ENCODE assay signal across 8 cellular contexts in the genomic region with DNA sequence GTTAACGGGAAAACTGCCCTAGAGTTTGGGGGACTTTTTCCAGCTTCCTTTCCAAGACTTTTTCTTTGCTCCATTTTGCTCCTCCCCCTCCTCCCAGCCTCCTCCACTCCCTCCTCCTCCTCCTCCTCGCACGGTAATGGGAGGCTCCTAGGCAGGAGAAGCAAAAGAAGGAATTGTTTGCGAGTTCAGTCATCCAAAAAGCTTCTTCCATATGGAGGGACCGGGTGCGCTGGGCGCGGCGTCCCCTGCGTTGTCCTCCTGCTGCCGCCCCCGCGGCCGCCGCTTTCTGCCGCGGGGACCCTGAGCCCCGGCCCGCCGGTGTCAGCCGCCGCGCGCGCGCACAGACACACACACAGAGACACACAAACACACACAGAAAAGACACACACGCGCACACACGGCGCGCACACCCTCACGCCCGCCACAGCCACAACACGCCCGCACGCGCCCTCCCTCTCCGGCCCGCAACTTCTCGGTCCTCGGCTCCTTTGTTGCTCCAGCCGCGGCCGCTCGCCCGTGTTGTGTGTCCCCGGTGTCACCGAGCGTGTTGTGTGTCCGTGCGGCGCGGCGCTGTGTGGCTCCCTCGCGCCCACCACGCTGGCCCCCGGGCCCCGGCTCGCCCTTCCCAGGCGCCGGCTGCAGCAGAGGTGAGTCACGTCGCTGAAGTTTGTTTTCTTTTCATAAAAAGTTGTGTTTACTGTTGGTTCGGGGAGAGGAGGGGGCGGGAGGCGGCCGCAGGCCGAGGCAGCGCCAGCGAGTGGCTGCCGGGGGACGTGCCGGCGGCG. TPM values are rescaled to one million over a fixed set of nuclear protein-coding genes. Genes with fewer than 3 reads are reported as not detected.
DNase-seq lines count a peak whose midpoint lies in the region; ATAC-seq and FAIRE-seq lines count a peak whose summit lies in the region.

A gene with protein sequence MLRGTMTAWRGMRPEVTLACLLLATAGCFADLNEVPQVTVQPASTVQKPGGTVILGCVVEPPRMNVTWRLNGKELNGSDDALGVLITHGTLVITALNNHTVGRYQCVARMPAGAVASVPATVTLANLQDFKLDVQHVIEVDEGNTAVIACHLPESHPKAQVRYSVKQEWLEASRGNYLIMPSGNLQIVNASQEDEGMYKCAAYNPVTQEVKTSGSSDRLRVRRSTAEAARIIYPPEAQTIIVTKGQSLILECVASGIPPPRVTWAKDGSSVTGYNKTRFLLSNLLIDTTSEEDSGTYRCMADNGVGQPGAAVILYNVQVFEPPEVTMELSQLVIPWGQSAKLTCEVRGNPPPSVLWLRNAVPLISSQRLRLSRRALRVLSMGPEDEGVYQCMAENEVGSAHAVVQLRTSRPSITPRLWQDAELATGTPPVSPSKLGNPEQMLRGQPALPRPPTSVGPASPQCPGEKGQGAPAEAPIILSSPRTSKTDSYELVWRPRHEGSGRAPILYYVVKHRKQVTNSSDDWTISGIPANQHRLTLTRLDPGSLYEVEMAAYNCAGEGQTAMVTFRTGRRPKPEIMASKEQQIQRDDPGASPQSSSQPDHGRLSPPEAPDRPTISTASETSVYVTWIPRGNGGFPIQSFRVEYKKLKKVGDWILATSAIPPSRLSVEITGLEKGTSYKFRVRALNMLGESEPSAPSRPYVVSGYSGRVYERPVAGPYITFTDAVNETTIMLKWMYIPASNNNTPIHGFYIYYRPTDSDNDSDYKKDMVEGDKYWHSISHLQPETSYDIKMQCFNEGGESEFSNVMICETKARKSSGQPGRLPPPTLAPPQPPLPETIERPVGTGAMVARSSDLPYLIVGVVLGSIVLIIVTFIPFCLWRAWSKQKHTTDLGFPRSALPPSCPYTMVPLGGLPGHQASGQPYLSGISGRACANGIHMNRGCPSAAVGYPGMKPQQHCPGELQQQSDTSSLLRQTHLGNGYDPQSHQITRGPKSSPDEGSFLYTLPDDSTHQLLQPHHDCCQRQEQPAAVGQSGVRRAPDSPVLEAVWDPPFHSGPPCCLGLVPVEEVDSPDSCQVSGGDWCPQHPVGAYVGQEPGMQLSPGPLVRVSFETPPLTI (plus strand): TSS at position 188 of the 785 bp plus-strand sequence. CDS start 38,246 bp downstream, outside the sequence.

- FAIRE-seq in RCC 7860 (lab: Jason Lieb, UNC), result no peak

- DNase-seq in ELF-1 (ENCODE audit: low read depth, low spot score) (peak; percentile 65), HuH-7.5 (ENCODE audit: low spot score) (peak; percentile 61), amniotic stem cell (lab: John Stamatoyannopoulos, UW) (peak; percentile 49), left ventricle myocardium superior (peak; percentile 55), posterior vena cava (ENCODE audit: low spot score) (peak; percentile 81), RCC 7860 (ENCODE audit: low spot score) (no peak)

- ATAC-seq in left ventricle myocardium superior, result peak; percentile 91
- ATAC-seq in GM21390 (IDR thresholded peaks at IDR 0.05; ENCODE audit: unreplicated experiment), result no peak
- ATAC-seq in HG03354 (IDR thresholded peaks at IDR 0.05; ENCODE audit: poor library complexity, severe bottlenecking, unreplicated experiment), result no peak

- intact Hi-C loops in left ventricle myocardium superior (cut with micrococcal nuclease), result no loop called here
- intact Hi-C loops in posterior vena cava (cut with DNase I), result loop anchor here in 1 of 2 donors (5.0 to 10.0 kb wide), 3 partner anchors 41 to 157 kb away; no protein-coding TSS in a partner anchor

RNA-seq across cellular contexts. Expression of the gene that starts here (rescaled TPM):
- total RNA-seq in left ventricle myocardium superior (5.5 TPM), posterior vena cava (10 to 100 TPM; 51.6 to 86.8 TPM)
